Comparison of ENCODE assay signal across 8 cellular contexts in genomic region chr1:248825909-248826760, GRCh38. TPM values are rescaled to one million over a fixed set of nuclear protein-coding genes. Genes with fewer than 3 reads are reported as not detected.
DNase-seq lines count a peak whose midpoint lies in the region; ATAC-seq and TF ChIP-seq lines count a peak whose summit lies in the region.

Gene SH3BP5L (minus strand): TSS chr1:248825915. CDS start chr1:248824935, 980 bp downstream.

- ATAC-seq in GM18498 (IDR thresholded peaks at IDR 0.05; ENCODE audit: unreplicated experiment): peak; percentile 93
- ATAC-seq in HG02938 (IDR thresholded peaks at IDR 0.05; ENCODE audit: unreplicated experiment): peak; percentile 87
- peak; percentile 88 for ATAC-seq in T-helper 17 cell
- peak; percentile 95 for ATAC-seq in left ventricle myocardium superior

- peak within 1 kb of the TSS; percentile 89 to 99 for H3K4me3 ChIP-seq in uterus

- TF ChIP-seq CTCF in uterus (IDR thresholded peaks at IDR 0.05): peak; percentile 49 to 62 (median 58)

- H3K27ac Mint-ChIP-seq in T-helper 17 cell: peak within 1 kb of the TSS; percentile 98

- H3K27me3 ChIP-seq in uterus: no peaks in the 10 kb centered on the region

- intact Hi-C loops in left ventricle myocardium superior (cut with micrococcal nuclease): no loop called here
- intact Hi-C loops in uterus (cut with DNase I; ENCODE audit: low total_unique reads): no loop called here

- H3K4me1 Mint-ChIP-seq in T-helper 17 cell: peaks cover 50% of the 10 kb centered on the region

- H3K36me3 ChIP-seq in uterus: no peaks in the 10 kb centered on the region

- H3K27me3 Mint-ChIP-seq in T-helper 17 cell: no peaks in the 10 kb centered on the region

- DNase-seq in NCI-H1694 treated with DMSO at 0.1 percent for 48 hours (lab: John Stamatoyannopoulos, UW): peak; percentile 97
- DNase-seq in T-helper 17 cell: peak; percentile 80 to 83 (median 81)
- peak; percentile 70 to 99 (median 94) for DNase-seq in amygdala (lab: John Stamatoyannopoulos, UW)
- DNase-seq in left ventricle myocardium superior: peak; percentile 95
- peak; percentile 88 for DNase-seq in pulmonary artery endothelial cell (ENCODE audit: low read depth, low spot score)
- peak; percentile 91 to 96 for DNase-seq in uterus

- H3K36me3 Mint-ChIP-seq in T-helper 17 cell (ENCODE audit: low read depth): peaks cover 4% of the 10 kb centered on the region

- H3K4me3 Mint-ChIP-seq in T-helper 17 cell: peak within 1 kb of the TSS; percentile 99

- peak; percentile 26 to 82 for TF ChIP-seq POLR2A in uterus (IDR thresholded peaks at IDR 0.05)

- peaks cover 0 to 24% of the 10 kb centered on the region in 2 donors for H3K4me1 ChIP-seq in uterus

- H3K27ac ChIP-seq in uterus: peak within 1 kb of the TSS; percentile 93 to 98

- H3K9me3 ChIP-seq in T-helper 17 cell (ENCODE audit: control insufficient read depth, low read length, poor library complexity, severe bottlenecking) (no peaks in the 10 kb centered on the region), uterus (no peaks in the 10 kb centered on the region)

RNA-seq across cellular contexts. Expression of gene SH3BP5L, which starts in this region (rescaled TPM):
- total RNA-seq in T-helper 17 cell (10 to 100 TPM; 13.3 to 20.0 TPM), left ventricle myocardium superior (20.1 TPM), pulmonary artery endothelial cell (27.2 and 34.8 TPM in 2 replicates), uterus (10 to 100 TPM in 3 of 4 donors, 1 to 10 TPM in 1; 2.6 to 29.8 (median 16.4) TPM)

Comparison
In these comparisons a context has a peak if more than half of its experiments do, and no peak if none do; other contexts are left out.
1. Peak in every context shown above with its lines: DNase-seq, ATAC-seq, H3K4me3 ChIP-seq and H3K27ac ChIP-seq.